10 cellular contexts compared by ENCODE assay signal in genomic region chr11:118618115-118618990, GRCh38. TPM values are rescaled to one million over a fixed set of nuclear protein-coding genes. Genes with fewer than 3 reads are reported as not detected.
DNase-seq lines count a peak whose midpoint lies in the region; ATAC-seq and TF ChIP-seq lines count a peak whose summit lies in the region.
"Had no signal": no experiment of that assay in that cellular context is flagged by ENCODE, and none has a peak within 500 bp of the region (broad histone marks: within the 10 kb centered on the region; RNA-seq: fewer than 3 reads in every experiment).

No MANE protein-coding gene starts in this region.

- H3K9me3 Mint-ChIP-seq in activated CD8-positive, alpha-beta memory T cell treated with anti-CD3 and anti-CD28 coated beads, Interleukin-2, amount 10 ng/mL, durations not matched to agents 7 days and 5 days (ENCODE audit: low read depth): no peaks in the 10 kb centered on the region
- H3K9me3 Mint-ChIP-seq: activated CD4-positive, alpha-beta memory T cell treated with anti-CD3 and anti-CD28 coated beads, Interleukin-2, amount 10 ng/mL, durations not matched to agents 7 days and 5 days; IgD-negative memory B cell had no signal

- TF ChIP-seq EP300 in stomach (IDR thresholded peaks at IDR 0.05): no peak

- H3K27ac Mint-ChIP-seq in activated CD8-positive, alpha-beta memory T cell treated with anti-CD3 and anti-CD28 coated beads, Interleukin-2, amount 10 ng/mL, durations not matched to agents 7 days and 5 days: no peak overlapping the region
- H3K27ac Mint-ChIP-seq: activated CD4-positive, alpha-beta memory T cell treated with anti-CD3 and anti-CD28 coated beads, Interleukin-2, amount 10 ng/mL, durations not matched to agents 7 days and 5 days had no signal

- CTCF ChIA-PET in activated CD8-positive, alpha-beta memory T cell treated with anti-CD3 and anti-CD28 coated beads, Interleukin-2, amount 10 ng/mL, durations not matched to agents 7 days and 5 days (lab: Charles Lee): interaction anchor here (5.3 kb wide), 1 partner anchor 8 kb away, joined by 20 read pairs; no protein-coding TSS in a partner anchor

- H3K4me3 ChIP-seq in cardiac fibroblast (replicated peaks in 1 of 2; ENCODE audit: low read depth in 2 of 2, low read length in 2 of 2) (no peak overlapping the region), stomach (no peak overlapping the region)

- peaks cover 6% of the 10 kb centered on the region for H3K4me1 Mint-ChIP-seq in activated CD8-positive, alpha-beta memory T cell treated with anti-CD3 and anti-CD28 coated beads, Interleukin-2, amount 10 ng/mL, durations not matched to agents 7 days and 5 days

- no peak for ATAC-seq in HG02870 (IDR thresholded peaks at IDR 0.05; ENCODE audit: unreplicated experiment)
- no peak for ATAC-seq in activated CD8-positive, alpha-beta memory T cell treated with anti-CD3 and anti-CD28 coated beads, Interleukin-2, amount 10 ng/mL, durations not matched to agents 7 days and 5 days

- H3K27ac ChIP-seq in stomach: peak overlapping the region; percentile 39 to 84 (median 80)

- H3K36me3 Mint-ChIP-seq in activated CD8-positive, alpha-beta memory T cell treated with anti-CD3 and anti-CD28 coated beads, Interleukin-2, amount 10 ng/mL, durations not matched to agents 7 days and 5 days: no peaks in the 10 kb centered on the region
- H3K36me3 Mint-ChIP-seq: IgD-negative memory B cell had no signal

- peaks cover 0 to 5% (median 0%) of the 10 kb centered on the region in 3 donors for H3K27me3 ChIP-seq in stomach

- H3K36me3 ChIP-seq in stomach: peaks cover 19 to 49% (median 35%) of the 10 kb centered on the region in 4 donors

- peaks cover 56 to 79% (median 58%) of the 10 kb centered on the region in 4 donors for H3K4me1 ChIP-seq in stomach

- H3K27me3 Mint-ChIP-seq in activated CD8-positive, alpha-beta memory T cell treated with anti-CD3 and anti-CD28 coated beads, Interleukin-2, amount 10 ng/mL, durations not matched to agents 7 days and 5 days: peaks cover 22% of the 10 kb centered on the region

- peak; percentile 86 for DNase-seq in HT-29 (ENCODE audit: low spot score)
- peak; percentile 85 to 94 for DNase-seq in cardiac fibroblast (ENCODE audit: low read depth in 2 of 2)
- DNase-seq in left kidney (ENCODE audit: low read depth, low spot score): peak; percentile 77
- peak; percentile 44 for DNase-seq in stomach
- DNase-seq in T-helper 2 cell: no peak
- no peak for DNase-seq in activated CD8-positive, alpha-beta memory T cell treated with anti-CD3 and anti-CD28 coated beads, Interleukin-2, amount 10 ng/mL, durations not matched to agents 7 days and 5 days
- no peak for DNase-seq in NCI-H526 treated with DMSO at 0.1 percent for 48 hours (lab: John Stamatoyannopoulos, UW)
- DNase-seq: activated CD4-positive, alpha-beta memory T cell treated with anti-CD3 and anti-CD28 coated beads, Interleukin-2, amount 10 ng/mL, durations not matched to agents 7 days and 5 days had no signal

- WGBS in stomach, 5 donors: 59 to 63% (median 62%) methylated on average over 10 to 11 of the region's 11 CpGs

- no peak for TF ChIP-seq POLR2A in stomach (IDR thresholded peaks at IDR 0.05)

- intact Hi-C loops in stomach (cut with DNase I; ENCODE audit: low total_unique reads): no loop called here

- H3K4me3 Mint-ChIP-seq in activated CD8-positive, alpha-beta memory T cell treated with anti-CD3 and anti-CD28 coated beads, Interleukin-2, amount 10 ng/mL, durations not matched to agents 7 days and 5 days: no peak overlapping the region
- H3K4me3 Mint-ChIP-seq: activated CD4-positive, alpha-beta memory T cell treated with anti-CD3 and anti-CD28 coated beads, Interleukin-2, amount 10 ng/mL, durations not matched to agents 7 days and 5 days; IgD-negative memory B cell had no signal

- no peak for TF ChIP-seq CTCF in cardiac fibroblast (IDR thresholded peaks at IDR 0.05; ENCODE audit: low read depth, low read length)
- no peak for TF ChIP-seq CTCF in stomach (IDR thresholded peaks at IDR 0.05)

- no peaks in the 10 kb centered on the region for H3K9me3 ChIP-seq in stomach

RNA-seq across cellular contexts. Expression of gene PHLDB1, which starts 10.9 kb away (rescaled TPM):
- total RNA-seq in HT-29 (2014; rRNA removed; shearing (Covaris generic)): 207 and 215 TPM in 2 replicates
- 100 to 1,000 TPM in 1 of 5 donors, 10 to 100 TPM in 4; 34.4 to 291 (median 50.2) TPM for total RNA-seq in stomach
- polyA plus RNA-seq in stomach: 10 to 100 TPM; 28.4 to 43.1 (median 39.7) TPM
- total RNA-seq in activated CD8-positive, alpha-beta memory T cell treated with anti-CD3 and anti-CD28 coated beads, Interleukin-2, amount 10 ng/mL, durations not matched to agents 7 days and 5 days: 1 to 10 TPM in 1 of 2 experiments, under 1 TPM in 1; 0.91 to 1.3 TPM
- polyA plus RNA-seq: IgD-negative memory B cell had no signal

RNA-seq across cellular contexts. Expression of gene ARCN1, which starts 46.1 kb away (rescaled TPM):
- 79.4 and 84.9 TPM in 2 replicates for total RNA-seq in HT-29 (2014; rRNA removed; shearing (Covaris generic))
- total RNA-seq in stomach: 100 to 1,000 TPM in 1 of 5 donors, 10 to 100 TPM in 4; 22.0 to 115 (median 60.0) TPM
- polyA plus RNA-seq in stomach: 100 to 1,000 TPM in 1 of 3 donors, 10 to 100 TPM in 2; 50.7 to 107 (median 60.2) TPM
- 100 to 1,000 TPM in 1 of 2 experiments, 10 to 100 TPM in 1; 98.9 to 130 TPM for total RNA-seq in activated CD8-positive, alpha-beta memory T cell treated with anti-CD3 and anti-CD28 coated beads, Interleukin-2, amount 10 ng/mL, durations not matched to agents 7 days and 5 days

RNA-seq across cellular contexts. Expression of gene IFT46, which starts 52.6 kb away (rescaled TPM):
- 17.6 and 18.7 TPM in 2 replicates for total RNA-seq in HT-29 (2014; rRNA removed; shearing (Covaris generic))
- 100 to 1,000 TPM in 1 of 5 donors, 10 to 100 TPM in 3, 1 to 10 TPM in 1; 3.5 to 113 (median 28.4) TPM for total RNA-seq in stomach
- polyA plus RNA-seq in stomach: 10 to 100 TPM; 15.4 to 17.9 (median 17.5) TPM
- 10 to 100 TPM; 10.4 to 13.1 TPM for total RNA-seq in activated CD8-positive, alpha-beta memory T cell treated with anti-CD3 and anti-CD28 coated beads, Interleukin-2, amount 10 ng/mL, durations not matched to agents 7 days and 5 days

Comparison
In these comparisons a context has a peak if more than half of its experiments do, and no peak if none do; other contexts are left out.
1. DNase-seq: peak in HT-29 (single experiment), cardiac fibroblast (2 of 2), left kidney (single experiment) and stomach (single experiment); none in T-helper 2 cell (0 of 5), activated CD8-positive, alpha-beta memory T cell treated with anti-CD3 and anti-CD28 coated beads, Interleukin-2, amount 10 ng/mL, durations not matched to agents 7 days and 5 days (single experiment) and NCI-H526 treated with DMSO at 0.1 percent for 48 hours (single experiment).
2. RNA of gene PHLDB1, which starts 10.9 kb away (total RNA-seq): 207 to 215 TPM in HT-29 and 34.4 to 291 TPM in stomach; 0.91 to 1.3 TPM in activated CD8-positive, alpha-beta memory T cell treated with anti-CD3 and anti-CD28 coated beads, Interleukin-2, amount 10 ng/mL, durations not matched to agents 7 days and 5 days; every median in the first group is over 10 times any median in the second.